In the genomic region with DNA sequence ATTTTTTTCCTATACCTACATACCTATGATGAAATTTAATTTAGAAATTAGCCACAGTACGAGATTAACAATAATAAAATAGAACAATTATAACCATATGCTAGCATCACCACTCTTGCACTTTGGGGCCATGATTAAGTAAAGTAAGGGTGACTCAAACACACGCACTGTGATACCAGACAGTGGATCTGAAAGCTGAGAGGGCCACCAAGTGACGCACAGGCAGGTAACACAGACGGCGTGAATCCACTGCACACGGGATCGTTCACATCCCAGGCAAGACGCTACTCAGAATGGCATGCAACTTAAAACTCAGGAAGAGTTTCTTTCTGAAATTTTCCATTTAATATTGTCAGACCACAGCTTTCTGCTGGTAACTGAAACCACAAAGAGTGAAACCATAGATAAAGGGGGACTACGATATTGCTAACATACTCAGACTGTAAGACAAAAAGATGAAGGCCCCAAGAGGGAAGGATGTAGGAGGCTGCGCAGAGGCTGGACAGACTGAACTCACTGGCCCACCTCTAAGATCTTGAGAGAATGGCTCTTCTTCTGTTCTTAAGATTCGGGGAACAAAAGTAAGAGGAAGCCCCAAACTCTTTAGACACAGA, we compare ENCODE assay signal across 14 cellular contexts. TPM values are rescaled to one million over a fixed set of nuclear protein-coding genes. Genes with fewer than 3 reads are reported as not detected.
A peak's percentile ranks its signal among the peaks of the same experiment; 100 is the strongest.
DNase-seq lines count a peak whose midpoint lies in the region; ATAC-seq, FAIRE-seq and TF ChIP-seq lines count a peak whose summit lies in the region.
"Had no signal": no experiment of that assay in that cellular context is flagged by ENCODE, and none has a peak within 500 bp of the region (broad histone marks: within the 10 kb centered on the region; RNA-seq: fewer than 3 reads in every experiment).

No MANE protein-coding gene starts in this region.

- H3K18ac ChIP-seq in H1 (ENCODE audit: extremely low read depth, low read length): no peak overlapping the region

- H3K23ac ChIP-seq in H1 (ENCODE audit: insufficient read length): no peak overlapping the region

- H3K79me1 ChIP-seq in H1 (ENCODE audit: low read depth, low read length): peaks cover 5% of the 10 kb centered on the region

- no peak overlapping the region for H4K8ac ChIP-seq in H1 (ENCODE audit: extremely low read depth, insufficient read depth, low read length)

- peak overlapping the region; percentile 14 for H3K4me3 Mint-ChIP-seq in T-helper 1 cell treated with Interleukin-12 subunit alpha and Interleukin-12 subunit beta and Interleukin-4 antibody, amounts not matched to agents 30 μg/mL and 1 μg/mL, for 36 hours
- H3K4me3 Mint-ChIP-seq: neural crest cell had no signal

- no peak overlapping the region for H3K4me3 ChIP-seq in GM23248
- no peak overlapping the region for H3K4me3 ChIP-seq in H1 (ENCODE audit: extremely low read depth in 1 of 4, insufficient read depth in 2 of 4, low read depth in 3 of 4, low read length in 4 of 4)
- no peak overlapping the region for H3K4me3 ChIP-seq in spleen
- H3K4me3 ChIP-seq in SJCRH30: no peak overlapping the region
- H3K4me3 ChIP-seq: Peyer's patch, suprapubic skin had no signal

- no peak overlapping the region for H2BK20ac ChIP-seq in H1 (ENCODE audit: low read length)

- POLR2A ChIA-PET in H1 (lab: Charles Lee; ENCODE audit: partially characterized antibody): interaction anchor here (0.7 to 1.9 kb wide), 3 partner anchors 11 to 110 kb away, joined by 3 to 5 read pairs (median 3); no protein-coding TSS in a partner anchor

- no peaks in the 10 kb centered on the region for H3K27me3 ChIP-seq in GM23248 (replicated peaks; ENCODE audit: insufficient read depth)
- H3K27me3 ChIP-seq in H1 (replicated peaks in 1 of 4; ENCODE audit: control insufficient read depth in 3 of 4, extremely low read depth in 1 of 4, insufficient read depth in 3 of 4, low read length in 3 of 4): no peaks in the 10 kb centered on the region
- H3K27me3 ChIP-seq in spleen (replicated peaks in 1 of 7): no peaks in the 10 kb centered on the region
- no peaks in the 10 kb centered on the region for H3K27me3 ChIP-seq in SJCRH30
- H3K27me3 ChIP-seq: Peyer's patch, suprapubic skin had no signal

- H2BK120ac ChIP-seq in H1 (replicated peaks; ENCODE audit: low read depth, low read length): no peak overlapping the region

- intact Hi-C loops in spleen (cut with DNase I; ENCODE audit: low total_unique reads): no loop called here

- no peak overlapping the region for H3K4ac ChIP-seq in H1 (replicated peaks; ENCODE audit: insufficient read length, low read depth, low read length)

- WGBS in GM23248 (ENCODE audit: low coverage in 1 of 2, low lambda C conversion rate in 2 of 2, missing lambda C conversion rate in 2 of 2), 2 experiments: 72 to 74% methylated on average over 11 of the region's 11 CpGs
- 90% methylated on average over 11 of the region's 11 CpGs; no CpG with 5 or more reads in 1 of the 2 experiments for WGBS in H1 (ENCODE audit: extremely low coverage in 1 of 2, insufficient coverage in 1 of 2, insufficient read length in 1 of 2, insufficient replicate concordance in 2 of 2, low coverage in 1 of 2, low lambda C conversion rate in 2 of 2, missing lambda C conversion rate in 1 of 2), 2 experiments
- WGBS in spleen, 5 donors: 62 to 77% (median 68%) methylated on average over 11 of the region's 11 CpGs

- H3K36me3 ChIP-seq in GM23248 (ENCODE audit: low read depth) (peaks cover 14% of the 10 kb centered on the region), H1 (ENCODE audit: control insufficient read depth in 2 of 4, insufficient read depth in 4 of 4, low read length in 3 of 4) (peaks cover 0 to 9% (median 4%) of the 10 kb centered on the region in 4 experiments; a peak in 4 of 8 replicates), spleen (peaks cover 0 to 29% (median 3%) of the 10 kb centered on the region in 6 donors), SJCRH30 (peaks cover 9% of the 10 kb centered on the region)

- no peaks in the 10 kb centered on the region for H3K27me3 Mint-ChIP-seq in T-helper 1 cell treated with Interleukin-12 subunit alpha and Interleukin-12 subunit beta and Interleukin-4 antibody, amounts not matched to agents 30 μg/mL and 1 μg/mL, for 36 hours (ENCODE audit: low read depth)

- H2BK12ac ChIP-seq in H1 (ENCODE audit: low read depth, low read length): peak overlapping the region; percentile 35; the same call in 1 of the 2 replicates

- in situ Hi-C loops in GM23248 (cut with MboI): loop anchor here (25.0 kb wide), 1 partner anchor 498 kb away; no protein-coding TSS in a partner anchor

- peaks cover 89% of the 10 kb centered on the region for H3F3A ChIP-seq in GM23248 (ENCODE audit: insufficient read depth)

- H3K27ac ChIP-seq in GM23248: peak overlapping the region; percentile 91
- no peak overlapping the region for H3K27ac ChIP-seq in H1 (ENCODE audit: low read depth, low read length)
- no peak overlapping the region for H3K27ac ChIP-seq in spleen
- H3K27ac ChIP-seq in SJCRH30: no peak overlapping the region

- H3K79me2 ChIP-seq in GM23248 (ENCODE audit: insufficient read depth) (peaks cover 100% of the 10 kb centered on the region), H1 (ENCODE audit: control insufficient read depth in 1 of 2, insufficient read depth in 2 of 2, low read length in 2 of 2) (peaks cover 8 to 91% of the 10 kb centered on the region in 2 experiments)

- H2BK5ac ChIP-seq in H1 (ENCODE audit: low read depth, low read length): peak overlapping the region; percentile 10; the same call in 1 of the 2 replicates

- no peak for ATAC-seq in HG02571 (IDR thresholded peaks at IDR 0.05; ENCODE audit: unreplicated experiment)
- no peak for ATAC-seq in HG03097 (IDR thresholded peaks at IDR 0.05; ENCODE audit: low FRiP score, unreplicated experiment)

- no peak for TF ChIP-seq RAD21 in H1 (IDR thresholded peaks at IDR 0.05 in 1 of 2, conservative IDR thresholded peaks at IDR 0.05 in 1 of 2; ENCODE audit: low read depth in 2 of 2, low read length in 2 of 2)

- peak overlapping the region; percentile 67 for H3K27ac Mint-ChIP-seq in T-helper 1 cell treated with Interleukin-12 subunit alpha and Interleukin-12 subunit beta and Interleukin-4 antibody, amounts not matched to agents 30 μg/mL and 1 μg/mL, for 36 hours

- no peak for TF ChIP-seq POLR2A in H1 (IDR thresholded peaks at IDR 0.05; ENCODE audit: control extremely low read depth in 1 of 2, low read depth in 2 of 2, low read length in 2 of 2)
- no peak for TF ChIP-seq POLR2A in spleen (IDR thresholded peaks at IDR 0.05)

- 0 out of 2 replicates have a peak overlapping the region, but pooled peaks have one; percentile 3 for H3K9ac ChIP-seq in GM23248
- H3K9ac ChIP-seq in H1 (replicated peaks in 1 of 4; ENCODE audit: extremely low read depth in 1 of 4, low read depth in 3 of 4, low read length in 3 of 4): no peak overlapping the region

- no peak overlapping the region for H3K14ac ChIP-seq in H1 (ENCODE audit: insufficient read length)

- no peak overlapping the region for H2BK15ac ChIP-seq in H1 (ENCODE audit: low read length)

- H3K23me2 ChIP-seq in H1 (ENCODE audit: low read depth, low read length): no peaks in the 10 kb centered on the region

- no peak overlapping the region for H4K5ac ChIP-seq in H1 (ENCODE audit: insufficient read length, low read depth, low read length)

- peaks cover 56% of the 10 kb centered on the region for H3K4me1 Mint-ChIP-seq in T-helper 1 cell treated with Interleukin-12 subunit alpha and Interleukin-12 subunit beta and Interleukin-4 antibody, amounts not matched to agents 30 μg/mL and 1 μg/mL, for 36 hours (ENCODE audit: low read depth)
- H3K4me1 Mint-ChIP-seq: neural crest cell had no signal

- no peak for TF ChIP-seq CTCF in H1 (IDR thresholded peaks at IDR 0.05; ENCODE audit: control extremely low read depth in 1 of 3, insufficient read depth in 1 of 3, low read depth in 1 of 3, low read length in 3 of 3)
- no peak for TF ChIP-seq CTCF in spleen (IDR thresholded peaks at IDR 0.05 in 8 of 11, conservative IDR thresholded peaks at IDR 0.05 in 3 of 11)

- FAIRE-seq in H1 (lab: Jason Lieb, UNC): no peak

- H4K20me1 ChIP-seq in GM23248 (ENCODE audit: insufficient read depth): peaks cover 16% of the 10 kb centered on the region; the same call in 1 of the 2 replicates
- H4K20me1 ChIP-seq in H1 (replicated peaks in 1 of 2; ENCODE audit: control insufficient read depth in 1 of 2, insufficient read depth in 2 of 2, low read length in 2 of 2): peaks cover 3 to 14% of the 10 kb centered on the region in 2 experiments

- H3K4me1 ChIP-seq in GM23248 (ENCODE audit: insufficient read depth) (peaks cover 84% of the 10 kb centered on the region), H1 (replicated peaks in 1 of 4; ENCODE audit: control insufficient read depth in 3 of 4, insufficient read depth in 4 of 4, low read length in 3 of 4) (peaks cover 0 to 3% (median 2%) of the 10 kb centered on the region in 4 experiments; a peak in 2 of 7 replicates), spleen (peaks cover 4 to 63% (median 39%) of the 10 kb centered on the region in 6 donors), SJCRH30 (no peaks in the 10 kb centered on the region)

- no peak overlapping the region for H3K56ac ChIP-seq in H1 (replicated peaks; ENCODE audit: insufficient read length, low read depth, low read length)

- CTCF ChIA-PET in H1 (lab: Charles Lee; ENCODE audit: partially characterized antibody): interaction anchor here (1.2 to 5.2 kb wide), 5 partner anchors 8 to 47 kb away, joined by 3 to 26 read pairs (median 8); a partner anchor contains a TSS

- no peak overlapping the region for H4K91ac ChIP-seq in H1 (replicated peaks; ENCODE audit: insufficient read length, low read length)

- DNase-seq in GM23248 (no peak), H1 (ENCODE audit: low read depth in 1 of 2, low spot score in 2 of 2) (no peak), spleen (peak; percentile 25), SJCRH30 (no peak), DMS53 (lab: John Stamatoyannopoulos, UW) (no peak)
- DNase-seq: activated CD4-positive, CD25-positive, alpha-beta regulatory T cell treated with anti-CD3 and anti-CD28 coated beads, Interleukin-2, amount 50 U/mL, for 72 hours; anterior cingulate cortex; EL had no signal

- H3K4me2 ChIP-seq in GM23248 (ENCODE audit: unreplicated experiment) (no peak overlapping the region), H1 (ENCODE audit: insufficient read depth in 1 of 2, low read depth in 2 of 2, low read length in 2 of 2) (no peak overlapping the region)

- H3K9me2 ChIP-seq in GM23248 (ENCODE audit: insufficient read depth): no peaks in the 10 kb centered on the region

- H3K9me3 Mint-ChIP-seq in T-helper 1 cell treated with Interleukin-12 subunit alpha and Interleukin-12 subunit beta and Interleukin-4 antibody, amounts not matched to agents 30 μg/mL and 1 μg/mL, for 36 hours: no peaks in the 10 kb centered on the region

- H3K36me3 Mint-ChIP-seq in T-helper 1 cell treated with Interleukin-12 subunit alpha and Interleukin-12 subunit beta and Interleukin-4 antibody, amounts not matched to agents 30 μg/mL and 1 μg/mL, for 36 hours (ENCODE audit: low read depth): peaks cover 33% of the 10 kb centered on the region

- no peak for TF ChIP-seq EP300 in H1 (IDR thresholded peaks at IDR 0.05; ENCODE audit: borderline replicate concordance in 1 of 2, low read depth in 2 of 2, low read length in 2 of 2)

- H2AFZ ChIP-seq in GM23248 (no peak overlapping the region), H1 (ENCODE audit: low read length) (no peak overlapping the region)

- no peak overlapping the region for H2AK5ac ChIP-seq in H1 (ENCODE audit: low read depth, low read length)

- H3K9me3 ChIP-seq in GM23248 (ENCODE audit: low read depth) (no peaks in the 10 kb centered on the region), H1 (ENCODE audit: insufficient read depth in 2 of 2, low read depth in 1 of 2, low read length in 1 of 2) (peaks cover 0 to 2% of the 10 kb centered on the region in 2 experiments; a peak in 1 of 4 replicates), spleen (no peaks in the 10 kb centered on the region), SJCRH30 (replicated peaks) (no peaks in the 10 kb centered on the region)
- H3K9me3 ChIP-seq: Peyer's patch, suprapubic skin had no signal

RNA-seq across cellular contexts. Expression of a gene that starts 17.9 kb away (rescaled TPM):
- 182 and 231 TPM in 2 replicates for total RNA-seq in GM23248 (2014; rRNA removed; shearing (Covaris generic))
- polyA plus RNA-seq in GM23248 (2016; fragmentation: Nextera tagmentation; extraction: Ambion mirVana) (127 and 131 TPM in 2 replicates), H1 (2011; rRNA removed) (15.9 and 20.2 TPM in 2 replicates), spleen (10 to 100 TPM; 17.0 to 27.3 (median 21.7) TPM)
- total RNA-seq in H1 (2021; fragmentation: NEBNext Ultra II Directional; extraction: Animal tissue kit (Norgen Biotek cat#: 25700)): 153 and 157 TPM in 2 replicates
- 37.4 TPM for polyA plus RNA-seq in H1 (2011; cell fraction: cytosol; rRNA removed)
- 71.6 TPM for polyA plus RNA-seq in H1 (2011; cell fraction: nucleus; rRNA removed)
- polyA plus RNA-seq in H1 (2012, experiment 1 of 2): 82.9 to 111 TPM (median 107 TPM) in 4 replicates
- polyA plus RNA-seq in H1 (2012, experiment 2 of 2): 24.2 TPM
- 178 TPM for polyA plus RNA-seq in H1 (2013, experiment 1 of 2)
- polyA plus RNA-seq in H1 (2013, experiment 2 of 2): 185 TPM
- polyA minus RNA-seq in H1 (2011; rRNA and poly(A)+ RNA removed): 25.7 and 32.9 TPM in 2 replicates
- polyA minus RNA-seq in H1 (2011; cell fraction: cytosol; rRNA and poly(A)+ RNA removed): 45.1 TPM
- 40.6 TPM for polyA minus RNA-seq in H1 (2011; cell fraction: nucleus; rRNA and poly(A)+ RNA removed)
- total RNA-seq in spleen: 100 to 1,000 TPM in 6 of 7 donors, 10 to 100 TPM in 1; 78.8 to 164 (median 122) TPM
- 42.8 and 43.7 TPM in 2 replicates for total RNA-seq in SJCRH30 (2014; rRNA removed; shearing (Covaris generic))

RNA-seq across cellular contexts. Expression of a gene that starts 35.6 kb away (rescaled TPM):
- total RNA-seq in GM23248 (2014; rRNA removed; shearing (Covaris generic)): not detected in 2 replicates
- polyA plus RNA-seq in GM23248 (2016; fragmentation: Nextera tagmentation; extraction: Ambion mirVana): not detected in 2 replicates
- total RNA-seq in H1 (2021; fragmentation: NEBNext Ultra II Directional; extraction: Animal tissue kit (Norgen Biotek cat#: 25700)): not detected in 2 replicates
- polyA plus RNA-seq in H1 (2011; rRNA removed): not detected in 2 replicates
- not detected for polyA plus RNA-seq in H1 (2011; cell fraction: cytosol; rRNA removed)
- polyA plus RNA-seq in H1 (2011; cell fraction: nucleus; rRNA removed): not detected
- polyA plus RNA-seq in H1 (2012, experiment 1 of 2): not detected in 4 replicates
- not detected for polyA plus RNA-seq in H1 (2012, experiment 2 of 2)
- polyA plus RNA-seq in H1 (2013, experiment 1 of 2): not detected
- polyA plus RNA-seq in H1 (2013, experiment 2 of 2): not detected
- polyA minus RNA-seq in H1 (2011; rRNA and poly(A)+ RNA removed): not detected in 2 replicates
- polyA minus RNA-seq in H1 (2011; cell fraction: cytosol; rRNA and poly(A)+ RNA removed): not detected
- polyA minus RNA-seq in H1 (2011; cell fraction: nucleus; rRNA and poly(A)+ RNA removed): not detected
- total RNA-seq in spleen: not detected
- polyA plus RNA-seq in spleen: not detected
- total RNA-seq in SJCRH30 (2014; rRNA removed; shearing (Covaris generic)): not detected in 2 replicates
- total RNA-seq: neural crest cell, Peyer's patch, suprapubic skin had no signal
